ENCODE assay signal across 8 cellular contexts in the genomic region with DNA sequence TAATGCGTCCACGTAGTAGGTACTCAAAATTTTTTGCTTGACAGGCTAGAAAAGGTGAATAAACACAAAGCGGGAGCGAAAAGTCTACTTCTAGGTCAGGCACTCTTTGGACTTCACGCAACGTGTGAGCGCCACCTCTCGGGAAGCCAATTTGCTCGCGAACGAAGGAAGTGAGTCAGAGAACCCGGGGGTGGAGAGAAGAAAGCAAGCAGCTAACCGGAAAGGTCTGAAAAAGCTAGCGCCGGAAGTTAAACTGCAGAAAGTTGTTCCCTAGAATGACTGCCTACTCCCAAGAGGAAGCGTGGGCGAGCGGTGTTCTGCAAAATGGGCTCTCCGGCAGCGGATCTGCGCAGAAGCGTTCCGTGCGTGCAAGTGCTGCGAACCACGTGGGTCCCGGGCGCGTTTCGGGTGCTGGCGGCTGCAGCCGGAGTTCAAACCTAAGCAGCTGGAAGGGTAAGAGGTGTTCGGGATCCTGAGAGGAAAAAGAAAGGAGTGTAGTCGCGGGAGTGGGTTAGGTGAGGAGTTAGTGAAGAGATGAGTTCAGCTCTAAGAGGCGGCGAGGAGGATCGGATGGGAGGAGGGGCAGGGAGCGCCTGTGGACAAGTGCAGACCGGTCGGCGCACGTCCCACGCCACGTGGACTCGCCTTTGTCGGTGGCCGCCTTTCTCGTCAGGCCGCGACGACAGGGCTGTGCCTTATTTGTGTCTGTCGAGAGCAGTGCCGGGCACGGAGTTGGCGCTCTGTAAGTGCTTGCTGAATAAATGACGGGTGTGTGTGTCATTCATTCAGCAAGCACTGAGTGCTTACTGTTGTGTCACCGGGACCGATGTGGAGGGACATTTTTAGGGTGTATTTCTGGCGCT. TPM values are rescaled to one million over a fixed set of nuclear protein-coding genes. Genes with fewer than 3 reads are reported as not detected.
DNase-seq lines count a peak whose midpoint lies in the region; ATAC-seq and TF ChIP-seq lines count a peak whose summit lies in the region.

A gene (plus strand): TSS at position 350 of the 863 bp plus-strand sequence. CDS start 2,096 bp downstream, outside the sequence.

- H3K4ac ChIP-seq in trophoblast cell (ENCODE audit: low read depth, low read length): peak within 1 kb of the TSS; percentile 38

- H3K9me3 ChIP-seq in SU-DHL-6 (ENCODE audit: insufficient read depth, low read length) (no peaks in the 10 kb centered on the region), adipocyte (ENCODE audit: control insufficient read depth, low read length) (no peaks in the 10 kb centered on the region), trophoblast cell (ENCODE audit: insufficient read depth, low read depth, low read length) (no peaks in the 10 kb centered on the region)

- peak within 1 kb of the TSS; percentile 85 for H3K9ac ChIP-seq in SU-DHL-6 (ENCODE audit: low read length)
- H3K9ac ChIP-seq in adipocyte (ENCODE audit: low read length): peak within 1 kb of the TSS; percentile 91
- H3K9ac ChIP-seq in trophoblast cell (ENCODE audit: low read length): peak within 1 kb of the TSS; percentile 82

- H3K9me3 Mint-ChIP-seq in type B pancreatic cell: no peaks in the 10 kb centered on the region

- H3K36me3 ChIP-seq in SU-DHL-6 (ENCODE audit: low read length) (peaks cover 9% of the 10 kb centered on the region; the same call in 1 of the 2 replicates), adipocyte (ENCODE audit: control insufficient read depth, insufficient read depth, low read length, severe bottlenecking) (peaks cover 13% of the 10 kb centered on the region), trophoblast cell (ENCODE audit: control insufficient read depth in 1 of 2, insufficient read depth in 2 of 2, low read length in 2 of 2) (peaks cover under 1 to 13% of the 10 kb centered on the region in 2 experiments)

- peaks cover 7% of the 10 kb centered on the region for H3K4me1 Mint-ChIP-seq in type B pancreatic cell (ENCODE audit: unreplicated experiment)

- H2BK120ac ChIP-seq in trophoblast cell (ENCODE audit: insufficient read depth, low read length, poor library complexity): peak within 1 kb of the TSS; percentile 29

- no peak within 1 kb of the TSS for H2BK12ac ChIP-seq in trophoblast cell (ENCODE audit: low read length)

- H3K4me3 ChIP-seq in SU-DHL-6 (ENCODE audit: insufficient read depth, low read length, poor library complexity, severe bottlenecking): peak within 1 kb of the TSS; percentile 93
- H3K4me3 ChIP-seq in adipocyte (ENCODE audit: low read length): peak within 1 kb of the TSS; percentile 91
- H3K4me3 ChIP-seq in trophoblast cell (ENCODE audit: low read depth, low read length): peak within 1 kb of the TSS; percentile 96

- peak within 1 kb of the TSS; percentile 70 for H3K27ac ChIP-seq in SU-DHL-6 (ENCODE audit: low read depth, low read length)
- H3K27ac ChIP-seq in trophoblast cell (ENCODE audit: low read depth, low read length): peak within 1 kb of the TSS; percentile 55

- H3K4me3 Mint-ChIP-seq in type B pancreatic cell: no peak within 1 kb of the TSS

- H3K27me3 ChIP-seq in SU-DHL-6 (ENCODE audit: low read length) (no peaks in the 10 kb centered on the region), adipocyte (replicated peaks; ENCODE audit: control insufficient read depth, insufficient read depth, low read length) (no peaks in the 10 kb centered on the region), trophoblast cell (ENCODE audit: insufficient read depth, low read length) (no peaks in the 10 kb centered on the region)

- no peak within 1 kb of the TSS for H3K23ac ChIP-seq in trophoblast cell (ENCODE audit: low read length)

- H3K79me2 ChIP-seq in SU-DHL-6 (ENCODE audit: insufficient read depth, low read length) (peaks cover 49% of the 10 kb centered on the region), trophoblast cell (ENCODE audit: control insufficient read depth, insufficient read depth, low read length, poor library complexity) (peaks cover 6% of the 10 kb centered on the region)

- peak; percentile 93 for DNase-seq in NCI-H128 (lab: John Stamatoyannopoulos, UW; ENCODE audit: unreplicated experiment)
- peak; percentile 100 for DNase-seq in adipocyte (ENCODE audit: low read depth)
- DNase-seq in cardiac septum (ENCODE audit: low spot score): peak; percentile 99
- peak; percentile 99 to 100 for DNase-seq in trophoblast cell
- peak; percentile 97 for DNase-seq in type B pancreatic cell (ENCODE audit: extremely low spot score, unreplicated experiment)

- no peaks in the 10 kb centered on the region for H3K27me3 Mint-ChIP-seq in type B pancreatic cell

- no peaks in the 10 kb centered on the region for H4K20me1 ChIP-seq in SU-DHL-6 (ENCODE audit: low read depth, low read length)

- peak within 1 kb of the TSS; percentile 88 for H3K4me2 ChIP-seq in SU-DHL-6 (ENCODE audit: low read depth, low read length, poor library complexity, severe bottlenecking)
- H3K4me2 ChIP-seq in trophoblast cell (ENCODE audit: low read length): peak within 1 kb of the TSS; percentile 68

- peak within 1 kb of the TSS; percentile 64 for H3K14ac ChIP-seq in trophoblast cell (ENCODE audit: low read length)

- no peak within 1 kb of the TSS for H3K27ac Mint-ChIP-seq in type B pancreatic cell

- H3K36me3 Mint-ChIP-seq in type B pancreatic cell: peaks cover 12% of the 10 kb centered on the region

- intact Hi-C loops in cardiac septum (cut with DNase I): loop anchor here (1.0 to 2.0 kb wide), 3 partner anchors 32 to 153 kb away; no protein-coding TSS in a partner anchor

- H3F3A ChIP-seq in SU-DHL-6 (ENCODE audit: insufficient read depth): no peaks in the 10 kb centered on the region

- peak; percentile 92 for ATAC-seq in HG02759 (IDR thresholded peaks at IDR 0.05; ENCODE audit: unreplicated experiment)

- peak within 1 kb of the TSS; percentile 49 for H4K91ac ChIP-seq in trophoblast cell (ENCODE audit: low read depth, low read length)

- H3K79me1 ChIP-seq in trophoblast cell (ENCODE audit: low read length): peaks cover 6% of the 10 kb centered on the region

- peak within 1 kb of the TSS; percentile 70 for H3K18ac ChIP-seq in trophoblast cell (ENCODE audit: low read length)

- H2AK5ac ChIP-seq in trophoblast cell (ENCODE audit: low read length): no peak within 1 kb of the TSS

- H4K12ac ChIP-seq in trophoblast cell (ENCODE audit: low read depth, low read length): peak within 1 kb of the TSS; percentile 85

- H2BK5ac ChIP-seq in trophoblast cell (ENCODE audit: low read depth, low read length, poor library complexity): peak within 1 kb of the TSS; percentile 26

- peak within 1 kb of the TSS; percentile 81 for H4K8ac ChIP-seq in trophoblast cell (ENCODE audit: low read depth, low read length)

- peak; percentile 83 for TF ChIP-seq CTCF in GM12873 (IDR thresholded peaks at IDR 0.05; ENCODE audit: insufficient read depth, low read depth, low read length, missing control alignments)
- TF ChIP-seq CTCF in SU-DHL-6 (IDR thresholded peaks at IDR 0.05; ENCODE audit: insufficient read depth, low read length, poor library complexity, severe bottlenecking): peak; percentile 93
- peak; percentile 84 for TF ChIP-seq CTCF in type B pancreatic cell (conservative IDR thresholded peaks at IDR 0.05)

- H3K4me1 ChIP-seq in adipocyte (ENCODE audit: control insufficient read depth, insufficient read depth, low read length) (peaks cover 18% of the 10 kb centered on the region), trophoblast cell (ENCODE audit: control insufficient read depth in 1 of 2, insufficient read depth in 2 of 2, low read length in 2 of 2) (peaks cover 0 to 2% of the 10 kb centered on the region in 2 experiments)

- no CpG with 5 or more reads among the region's 60 CpGs for WGBS in trophoblast cell (ENCODE audit: extremely low coverage, insufficient coverage, insufficient read length)

- peak within 1 kb of the TSS; percentile 98 for H2AFZ ChIP-seq in SU-DHL-6 (ENCODE audit: low read depth, low read length, severe bottlenecking)
- H2AFZ ChIP-seq in trophoblast cell (ENCODE audit: insufficient read depth, low read length, poor library complexity): peak within 1 kb of the TSS; percentile 89

- H3K9me2 ChIP-seq in SU-DHL-6 (replicated peaks; ENCODE audit: insufficient read depth, low read length): no peaks in the 10 kb centered on the region

RNA-seq across cellular contexts. Expression of the gene that starts here (rescaled TPM):
- total RNA-seq in cardiac septum (23.2 TPM), type B pancreatic cell (ENCODE audit: low replicate concordance) (143 and 163 TPM in 2 replicates)
- 98.3 and 105 TPM in 2 replicates for polyA plus RNA-seq in trophoblast cell (2013)

Comparison
In these comparisons a context has a peak if more than half of its experiments do, and no peak if none do; other contexts are left out.
1. Peak in every context shown above with its lines: DNase-seq, ATAC-seq, H3K4me3 ChIP-seq and H3K27ac ChIP-seq.